1 cellular context compared by ENCODE assay signal in the genomic region with DNA sequence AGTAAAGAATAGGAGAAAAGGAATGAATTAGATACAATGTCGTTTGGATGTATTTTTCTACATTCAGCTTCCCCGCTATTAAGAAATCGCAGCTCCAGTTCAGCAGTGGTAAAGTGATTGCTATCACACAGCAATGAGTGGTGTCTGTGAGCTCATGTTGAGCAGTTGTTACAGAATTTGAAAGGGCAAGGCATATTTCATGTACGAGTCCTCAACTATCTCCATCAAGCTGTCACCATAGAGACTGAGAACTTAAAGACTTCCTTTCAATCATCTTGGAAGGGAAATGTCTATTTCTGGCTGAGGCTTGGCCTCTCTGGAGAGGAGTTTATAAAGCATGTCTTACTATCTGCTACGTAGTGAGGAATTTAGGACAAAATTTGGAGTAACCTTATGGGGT.
TF ChIP-seq lines count a peak whose summit lies in the region.

No MANE protein-coding gene starts in this region.

TF ChIP-seq in K562, 482 proteins besides CTCF, POLR2A, EP300 and RAD21:
- no peak for TF ChIP-seq ZNF586 (CRISPR knock-in tag; conservative IDR thresholded peaks at IDR 0.05)
- TF ChIP-seq, protein P1, sequence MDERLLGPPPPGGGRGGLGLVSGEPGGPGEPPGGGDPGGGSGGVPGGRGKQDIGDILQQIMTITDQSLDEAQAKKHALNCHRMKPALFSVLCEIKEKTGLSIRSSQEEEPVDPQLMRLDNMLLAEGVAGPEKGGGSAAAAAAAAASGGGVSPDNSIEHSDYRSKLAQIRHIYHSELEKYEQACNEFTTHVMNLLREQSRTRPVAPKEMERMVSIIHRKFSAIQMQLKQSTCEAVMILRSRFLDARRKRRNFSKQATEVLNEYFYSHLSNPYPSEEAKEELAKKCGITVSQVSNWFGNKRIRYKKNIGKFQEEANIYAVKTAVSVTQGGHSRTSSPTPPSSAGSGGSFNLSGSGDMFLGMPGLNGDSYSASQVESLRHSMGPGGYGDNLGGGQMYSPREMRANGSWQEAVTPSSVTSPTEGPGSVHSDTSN (CRISPR knock-in tag; IDR thresholded peaks at IDR 0.05; ENCODE audit: low read depth), result no peak
- TF ChIP-seq, protein P1 (tag; conservative IDR thresholded peaks at IDR 0.05; ENCODE audit: low read depth), result peak; percentile 37
